Comparison of ENCODE assay signal across 1 cellular context in the genomic region with DNA sequence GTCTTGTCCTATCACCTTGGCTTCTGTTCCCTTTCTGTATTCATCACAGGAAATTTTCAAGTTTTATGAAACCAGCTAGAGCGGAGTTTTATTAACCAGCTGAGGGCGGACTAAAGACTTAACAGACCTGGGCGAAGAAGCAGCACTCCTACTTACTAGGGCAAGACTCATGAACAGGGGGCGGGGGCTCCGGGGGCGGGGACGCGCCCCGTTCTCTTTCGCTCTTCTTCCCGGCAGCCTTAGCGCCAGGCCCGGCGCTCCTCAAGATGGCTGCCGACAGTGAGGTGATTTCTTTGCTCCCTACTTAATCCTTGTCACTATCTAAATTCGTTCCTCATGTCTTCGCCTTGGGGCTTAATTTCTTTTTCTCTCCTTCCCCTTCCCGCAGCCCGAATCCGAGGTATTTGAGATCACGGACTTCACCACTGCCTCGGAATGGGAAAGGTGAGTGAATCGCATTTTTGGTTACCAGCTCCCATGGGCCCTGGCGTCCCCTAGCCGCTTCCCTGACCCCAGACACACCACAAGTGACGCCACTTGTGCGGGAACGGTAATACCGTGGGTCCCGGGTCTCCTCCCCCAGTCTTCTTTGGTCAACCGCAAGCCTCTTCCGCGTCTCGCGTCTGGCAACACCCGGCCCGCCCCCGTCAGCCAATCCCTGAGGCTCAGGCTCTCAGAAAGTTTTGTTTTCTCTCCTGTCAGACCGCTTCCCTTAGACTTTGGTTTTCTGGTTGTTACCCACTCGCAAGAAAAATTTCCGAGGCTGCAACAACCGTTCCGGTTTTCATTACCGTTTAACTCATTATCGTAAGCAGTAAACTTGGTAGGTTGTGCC.
TF ChIP-seq lines count a peak whose summit lies in the region.

A gene (plus strand): TSS at position 251 of the 835 bp plus-strand sequence. CDS start 16 bp downstream, at position 267.

TF ChIP-seq in K562, 482 proteins besides CTCF, POLR2A, EP300 and RAD21 (continued from another document and continues in another):
- TF ChIP-seq NEUROD1 (IDR thresholded peaks at IDR 0.05; ENCODE audit: borderline replicate concordance, low read depth, low read length, partially characterized antibody): peak; percentile 18
- TF ChIP-seq HDAC3 (IDR thresholded peaks at IDR 0.05; ENCODE audit: borderline replicate concordance, partially characterized antibody): peak; percentile 26
- TF ChIP-seq, protein P1, sequence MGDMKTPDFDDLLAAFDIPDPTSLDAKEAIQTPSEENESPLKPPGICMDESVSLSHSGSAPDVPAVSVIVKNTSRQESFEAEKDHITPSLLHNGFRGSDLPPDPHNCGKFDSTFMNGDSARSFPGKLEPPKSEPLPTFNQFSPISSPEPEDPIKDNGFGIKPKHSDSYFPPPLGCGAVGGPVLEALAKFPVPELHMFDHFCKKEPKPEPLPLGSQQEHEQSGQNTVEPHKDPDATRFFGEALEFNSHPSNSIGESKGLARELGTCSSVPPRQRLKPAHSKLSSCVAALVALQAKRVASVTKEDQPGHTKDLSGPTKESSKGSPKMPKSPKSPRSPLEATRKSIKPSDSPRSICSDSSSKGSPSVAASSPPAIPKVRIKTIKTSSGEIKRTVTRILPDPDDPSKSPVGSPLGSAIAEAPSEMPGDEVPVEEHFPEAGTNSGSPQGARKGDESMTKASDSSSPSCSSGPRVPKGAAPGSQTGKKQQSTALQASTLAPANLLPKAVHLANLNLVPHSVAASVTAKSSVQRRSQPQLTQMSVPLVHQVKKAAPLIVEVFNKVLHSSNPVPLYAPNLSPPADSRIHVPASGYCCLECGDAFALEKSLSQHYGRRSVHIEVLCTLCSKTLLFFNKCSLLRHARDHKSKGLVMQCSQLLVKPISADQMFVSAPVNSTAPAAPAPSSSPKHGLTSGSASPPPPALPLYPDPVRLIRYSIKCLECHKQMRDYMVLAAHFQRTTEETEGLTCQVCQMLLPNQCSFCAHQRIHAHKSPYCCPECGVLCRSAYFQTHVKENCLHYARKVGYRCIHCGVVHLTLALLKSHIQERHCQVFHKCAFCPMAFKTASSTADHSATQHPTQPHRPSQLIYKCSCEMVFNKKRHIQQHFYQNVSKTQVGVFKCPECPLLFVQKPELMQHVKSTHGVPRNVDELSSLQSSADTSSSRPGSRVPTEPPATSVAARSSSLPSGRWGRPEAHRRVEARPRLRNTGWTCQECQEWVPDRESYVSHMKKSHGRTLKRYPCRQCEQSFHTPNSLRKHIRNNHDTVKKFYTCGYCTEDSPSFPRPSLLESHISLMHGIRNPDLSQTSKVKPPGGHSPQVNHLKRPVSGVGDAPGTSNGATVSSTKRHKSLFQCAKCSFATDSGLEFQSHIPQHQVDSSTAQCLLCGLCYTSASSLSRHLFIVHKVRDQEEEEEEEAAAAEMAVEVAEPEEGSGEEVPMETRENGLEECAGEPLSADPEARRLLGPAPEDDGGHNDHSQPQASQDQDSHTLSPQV (IDR thresholded peaks at IDR 0.05): 0 out of 2 replicates have a peak, but pooled peaks have one; percentile 31
- TF ChIP-seq FOXM1 (IDR thresholded peaks at IDR 0.05; ENCODE audit: low read depth): no peak
- no peak for TF ChIP-seq FOXM1 (CRISPR knock-in tag; IDR thresholded peaks at IDR 0.05; ENCODE audit: low read depth)
- peak; percentile 94 for TF ChIP-seq SMAD4 (CRISPR knock-in tag; conservative IDR thresholded peaks at IDR 0.05)
- 0 out of 2 replicates have a peak, but pooled peaks have one; percentile 18 for TF ChIP-seq LARP7 (IDR thresholded peaks at IDR 0.05)
- TF ChIP-seq BACH1 (tag; IDR thresholded peaks at IDR 0.05): peak; percentile 59; the same call in 1 of the 2 replicates
- no peak for TF ChIP-seq ILK (tag; IDR thresholded peaks at IDR 0.05; ENCODE audit: borderline replicate concordance, low read depth)
- TF ChIP-seq HEY1 (CRISPR knock-in tag; IDR thresholded peaks at IDR 0.05; ENCODE audit: borderline replicate concordance): no peak
- TF ChIP-seq TCF3 (CRISPR knock-in tag; IDR thresholded peaks at IDR 0.05): no peak
- peak; percentile 35; the same call in 1 of the 2 replicates for TF ChIP-seq XRCC5 (IDR thresholded peaks at IDR 0.05; ENCODE audit: low read depth, low read length)
- TF ChIP-seq KDM1A (IDR thresholded peaks at IDR 0.05): no peak
- TF ChIP-seq MEF2A (IDR thresholded peaks at IDR 0.05; ENCODE audit: control insufficient read depth, low read depth, low read length): no peak
- TF ChIP-seq TAF15 (IDR thresholded peaks at IDR 0.05; ENCODE audit: low read depth, low read length): no peak
- TF ChIP-seq KLF1 (tag; IDR thresholded peaks at IDR 0.05): no peak
- no peak for TF ChIP-seq SETDB1 (IDR thresholded peaks at IDR 0.05; ENCODE audit: low read length)
- no peak for TF ChIP-seq FOXA1 (IDR thresholded peaks at IDR 0.05; ENCODE audit: borderline replicate concordance)
- peak; percentile 78 for TF ChIP-seq CXXC5 (CRISPR knock-in tag; IDR thresholded peaks at IDR 0.05)
- TF ChIP-seq SMARCE1 (IDR thresholded peaks at IDR 0.05): peak; percentile 43; the same call in 1 of the 2 replicates
- TF ChIP-seq, protein P2, sequence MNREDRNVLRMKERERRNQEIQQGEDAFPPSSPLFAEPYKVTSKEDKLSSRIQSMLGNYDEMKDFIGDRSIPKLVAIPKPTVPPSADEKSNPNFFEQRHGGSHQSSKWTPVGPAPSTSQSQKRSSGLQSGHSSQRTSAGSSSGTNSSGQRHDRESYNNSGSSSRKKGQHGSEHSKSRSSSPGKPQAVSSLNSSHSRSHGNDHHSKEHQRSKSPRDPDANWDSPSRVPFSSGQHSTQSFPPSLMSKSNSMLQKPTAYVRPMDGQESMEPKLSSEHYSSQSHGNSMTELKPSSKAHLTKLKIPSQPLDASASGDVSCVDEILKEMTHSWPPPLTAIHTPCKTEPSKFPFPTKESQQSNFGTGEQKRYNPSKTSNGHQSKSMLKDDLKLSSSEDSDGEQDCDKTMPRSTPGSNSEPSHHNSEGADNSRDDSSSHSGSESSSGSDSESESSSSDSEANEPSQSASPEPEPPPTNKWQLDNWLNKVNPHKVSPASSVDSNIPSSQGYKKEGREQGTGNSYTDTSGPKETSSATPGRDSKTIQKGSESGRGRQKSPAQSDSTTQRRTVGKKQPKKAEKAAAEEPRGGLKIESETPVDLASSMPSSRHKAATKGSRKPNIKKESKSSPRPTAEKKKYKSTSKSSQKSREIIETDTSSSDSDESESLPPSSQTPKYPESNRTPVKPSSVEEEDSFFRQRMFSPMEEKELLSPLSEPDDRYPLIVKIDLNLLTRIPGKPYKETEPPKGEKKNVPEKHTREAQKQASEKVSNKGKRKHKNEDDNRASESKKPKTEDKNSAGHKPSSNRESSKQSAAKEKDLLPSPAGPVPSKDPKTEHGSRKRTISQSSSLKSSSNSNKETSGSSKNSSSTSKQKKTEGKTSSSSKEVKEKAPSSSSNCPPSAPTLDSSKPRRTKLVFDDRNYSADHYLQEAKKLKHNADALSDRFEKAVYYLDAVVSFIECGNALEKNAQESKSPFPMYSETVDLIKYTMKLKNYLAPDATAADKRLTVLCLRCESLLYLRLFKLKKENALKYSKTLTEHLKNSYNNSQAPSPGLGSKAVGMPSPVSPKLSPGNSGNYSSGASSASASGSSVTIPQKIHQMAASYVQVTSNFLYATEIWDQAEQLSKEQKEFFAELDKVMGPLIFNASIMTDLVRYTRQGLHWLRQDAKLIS (CRISPR knock-in tag; IDR thresholded peaks at IDR 0.05): peak; percentile 70
- TF ChIP-seq, protein P3, sequence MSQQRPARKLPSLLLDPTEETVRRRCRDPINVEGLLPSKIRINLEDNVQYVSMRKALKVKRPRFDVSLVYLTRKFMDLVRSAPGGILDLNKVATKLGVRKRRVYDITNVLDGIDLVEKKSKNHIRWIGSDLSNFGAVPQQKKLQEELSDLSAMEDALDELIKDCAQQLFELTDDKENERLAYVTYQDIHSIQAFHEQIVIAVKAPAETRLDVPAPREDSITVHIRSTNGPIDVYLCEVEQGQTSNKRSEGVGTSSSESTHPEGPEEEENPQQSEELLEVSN (IDR thresholded peaks at IDR 0.05; ENCODE audit: borderline replicate concordance in 1 of 2, extremely low read depth in 1 of 2, insufficient read depth in 1 of 2, insufficient read length in 1 of 2, low read depth in 1 of 2, low read length in 1 of 2, poor library complexity in 1 of 2, severe bottlenecking in 1 of 2): no peak
- TF ChIP-seq POLR2AphosphoS5 (IDR thresholded peaks at IDR 0.05; ENCODE audit: control insufficient read depth, insufficient read depth, low read depth, low read length): peak; percentile 94
- TF ChIP-seq MAFK (IDR thresholded peaks at IDR 0.05; ENCODE audit: low read length): 0 out of 2 replicates have a peak, but pooled peaks have one; percentile 5
- 0 out of 2 replicates have a peak, but pooled peaks have one; percentile 15 for TF ChIP-seq MXI1 (IDR thresholded peaks at IDR 0.05; ENCODE audit: low read depth, low read length)
- peak; percentile 61 for TF ChIP-seq ZNF232 (CRISPR knock-in tag; IDR thresholded peaks at IDR 0.05)
- no peak for TF ChIP-seq CBFA2T3 (IDR thresholded peaks at IDR 0.05)
- TF ChIP-seq, protein P4, sequence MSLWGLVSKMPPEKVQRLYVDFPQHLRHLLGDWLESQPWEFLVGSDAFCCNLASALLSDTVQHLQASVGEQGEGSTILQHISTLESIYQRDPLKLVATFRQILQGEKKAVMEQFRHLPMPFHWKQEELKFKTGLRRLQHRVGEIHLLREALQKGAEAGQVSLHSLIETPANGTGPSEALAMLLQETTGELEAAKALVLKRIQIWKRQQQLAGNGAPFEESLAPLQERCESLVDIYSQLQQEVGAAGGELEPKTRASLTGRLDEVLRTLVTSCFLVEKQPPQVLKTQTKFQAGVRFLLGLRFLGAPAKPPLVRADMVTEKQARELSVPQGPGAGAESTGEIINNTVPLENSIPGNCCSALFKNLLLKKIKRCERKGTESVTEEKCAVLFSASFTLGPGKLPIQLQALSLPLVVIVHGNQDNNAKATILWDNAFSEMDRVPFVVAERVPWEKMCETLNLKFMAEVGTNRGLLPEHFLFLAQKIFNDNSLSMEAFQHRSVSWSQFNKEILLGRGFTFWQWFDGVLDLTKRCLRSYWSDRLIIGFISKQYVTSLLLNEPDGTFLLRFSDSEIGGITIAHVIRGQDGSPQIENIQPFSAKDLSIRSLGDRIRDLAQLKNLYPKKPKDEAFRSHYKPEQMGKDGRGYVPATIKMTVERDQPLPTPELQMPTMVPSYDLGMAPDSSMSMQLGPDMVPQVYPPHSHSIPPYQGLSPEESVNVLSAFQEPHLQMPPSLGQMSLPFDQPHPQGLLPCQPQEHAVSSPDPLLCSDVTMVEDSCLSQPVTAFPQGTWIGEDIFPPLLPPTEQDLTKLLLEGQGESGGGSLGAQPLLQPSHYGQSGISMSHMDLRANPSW (CRISPR knock-in tag; IDR thresholded peaks at IDR 0.05): no peak
- TF ChIP-seq TAF1 (IDR thresholded peaks at IDR 0.05; ENCODE audit: control insufficient read depth, extremely low read depth, insufficient read depth, low read length, severe bottlenecking): peak; percentile 84
- no peak for TF ChIP-seq ZNF668 (CRISPR knock-in tag; IDR thresholded peaks at IDR 0.05)
- TF ChIP-seq ATF1 (CRISPR knock-in tag; IDR thresholded peaks at IDR 0.05): no peak
- peak; percentile 80 for TF ChIP-seq ATF1 (tag; IDR thresholded peaks at IDR 0.05)
- TF ChIP-seq, protein P5, sequence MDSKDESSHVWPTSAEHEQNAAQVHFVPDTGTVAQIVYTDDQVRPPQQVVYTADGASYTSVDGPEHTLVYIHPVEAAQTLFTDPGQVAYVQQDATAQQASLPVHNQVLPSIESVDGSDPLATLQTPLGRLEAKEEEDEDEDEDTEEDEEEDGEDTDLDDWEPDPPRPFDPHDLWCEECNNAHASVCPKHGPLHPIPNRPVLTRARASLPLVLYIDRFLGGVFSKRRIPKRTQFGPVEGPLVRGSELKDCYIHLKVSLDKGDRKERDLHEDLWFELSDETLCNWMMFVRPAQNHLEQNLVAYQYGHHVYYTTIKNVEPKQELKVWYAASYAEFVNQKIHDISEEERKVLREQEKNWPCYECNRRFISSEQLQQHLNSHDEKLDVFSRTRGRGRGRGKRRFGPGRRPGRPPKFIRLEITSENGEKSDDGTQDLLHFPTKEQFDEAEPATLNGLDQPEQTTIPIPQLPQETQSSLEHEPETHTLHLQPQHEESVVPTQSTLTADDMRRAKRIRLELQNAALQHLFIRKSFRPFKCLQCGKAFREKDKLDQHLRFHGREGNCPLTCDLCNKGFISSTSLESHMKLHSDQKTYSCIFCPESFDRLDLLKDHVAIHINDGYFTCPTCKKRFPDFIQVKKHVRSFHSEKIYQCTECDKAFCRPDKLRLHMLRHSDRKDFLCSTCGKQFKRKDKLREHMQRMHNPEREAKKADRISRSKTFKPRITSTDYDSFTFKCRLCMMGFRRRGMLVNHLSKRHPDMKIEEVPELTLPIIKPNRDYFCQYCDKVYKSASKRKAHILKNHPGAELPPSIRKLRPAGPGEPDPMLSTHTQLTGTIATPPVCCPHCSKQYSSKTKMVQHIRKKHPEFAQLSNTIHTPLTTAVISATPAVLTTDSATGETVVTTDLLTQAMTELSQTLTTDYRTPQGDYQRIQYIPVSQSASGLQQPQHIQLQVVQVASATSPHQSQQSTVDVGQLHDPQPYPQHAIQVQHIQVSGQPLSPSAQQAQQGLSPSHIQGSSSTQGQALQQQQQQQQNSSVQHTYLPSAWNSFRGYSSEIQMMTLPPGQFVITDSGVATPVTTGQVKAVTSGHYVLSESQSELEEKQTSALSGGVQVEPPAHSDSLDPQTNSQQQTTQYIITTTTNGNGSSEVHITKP (IDR thresholded peaks at IDR 0.05; ENCODE audit: partially characterized antibody): peak; percentile 9
- TF ChIP-seq CBX3 (IDR thresholded peaks at IDR 0.05; ENCODE audit: borderline replicate concordance in 1 of 2, low read length in 2 of 2): peak in 1 of 2 experiments; percentile 35; a peak in 2 of 3 replicates
- TF ChIP-seq NFIC (IDR thresholded peaks at IDR 0.05): peak; percentile 54; the same call in 1 of the 2 replicates
- no peak for TF ChIP-seq FOXA3 (CRISPR knock-in tag; conservative IDR thresholded peaks at IDR 0.05 in 1 of 2, IDR thresholded peaks at IDR 0.05 in 1 of 2)
- peak; percentile 34; the same call in 1 of the 2 replicates for TF ChIP-seq DMBX1 (CRISPR knock-in tag; IDR thresholded peaks at IDR 0.05; ENCODE audit: borderline replicate concordance)
- no peak for TF ChIP-seq SAFB (IDR thresholded peaks at IDR 0.05; ENCODE audit: borderline replicate concordance, low read depth, low read length)
- TF ChIP-seq ZBTB8A (IDR thresholded peaks at IDR 0.05; ENCODE audit: partially characterized antibody): no peak
- peak; percentile 69; the same call in 1 of the 2 replicates for TF ChIP-seq LCOR (CRISPR knock-in tag; IDR thresholded peaks at IDR 0.05)
- TF ChIP-seq, protein P6, sequence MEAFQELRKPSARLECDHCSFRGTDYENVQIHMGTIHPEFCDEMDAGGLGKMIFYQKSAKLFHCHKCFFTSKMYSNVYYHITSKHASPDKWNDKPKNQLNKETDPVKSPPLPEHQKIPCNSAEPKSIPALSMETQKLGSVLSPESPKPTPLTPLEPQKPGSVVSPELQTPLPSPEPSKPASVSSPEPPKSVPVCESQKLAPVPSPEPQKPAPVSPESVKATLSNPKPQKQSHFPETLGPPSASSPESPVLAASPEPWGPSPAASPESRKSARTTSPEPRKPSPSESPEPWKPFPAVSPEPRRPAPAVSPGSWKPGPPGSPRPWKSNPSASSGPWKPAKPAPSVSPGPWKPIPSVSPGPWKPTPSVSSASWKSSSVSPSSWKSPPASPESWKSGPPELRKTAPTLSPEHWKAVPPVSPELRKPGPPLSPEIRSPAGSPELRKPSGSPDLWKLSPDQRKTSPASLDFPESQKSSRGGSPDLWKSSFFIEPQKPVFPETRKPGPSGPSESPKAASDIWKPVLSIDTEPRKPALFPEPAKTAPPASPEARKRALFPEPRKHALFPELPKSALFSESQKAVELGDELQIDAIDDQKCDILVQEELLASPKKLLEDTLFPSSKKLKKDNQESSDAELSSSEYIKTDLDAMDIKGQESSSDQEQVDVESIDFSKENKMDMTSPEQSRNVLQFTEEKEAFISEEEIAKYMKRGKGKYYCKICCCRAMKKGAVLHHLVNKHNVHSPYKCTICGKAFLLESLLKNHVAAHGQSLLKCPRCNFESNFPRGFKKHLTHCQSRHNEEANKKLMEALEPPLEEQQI (IDR thresholded peaks at IDR 0.05): no peak
- TF ChIP-seq SUPT5H (IDR thresholded peaks at IDR 0.05): peak; percentile 97
- peak; percentile 14; the same call in 1 of the 2 replicates for TF ChIP-seq ZNF589 (CRISPR knock-in tag; IDR thresholded peaks at IDR 0.05; ENCODE audit: low read depth)
